Comparison of ENCODE assay signal across 22 cellular contexts in genomic region chr2:191926671-191927070, GRCh38.
"Had no signal": no experiment of that assay in that cellular context is flagged by ENCODE, and none has a peak within 500 bp of the region (broad histone marks: within the 10 kb centered on the region; RNA-seq: fewer than 3 reads in every experiment).

No MANE protein-coding gene starts in this region.

- H3K9me3 ChIP-seq: breast epithelium, esophagus squamous epithelium, gastrocnemius medialis, upper lobe of left lung had no signal

- H3K27me3 ChIP-seq: breast epithelium, esophagus squamous epithelium, gastrocnemius medialis, upper lobe of left lung had no signal

- H3K27me3 Mint-ChIP-seq: activated B cell treated with CpG ODN at 0.5 μM for 24 hours; activated naive CD8-positive, alpha-beta T cell treated with anti-CD3 and anti-CD28 coated beads for 36 hours had no signal

- H3K4me1 ChIP-seq: breast epithelium, parathyroid adenoma had no signal

- H3K27ac Mint-ChIP-seq: activated B cell treated with CpG ODN at 0.5 μM for 24 hours; activated CD4-positive, alpha-beta T cell treated with anti-CD3 and anti-CD28 coated beads for 36 hours; activated naive CD8-positive, alpha-beta T cell treated with anti-CD3 and anti-CD28 coated beads for 36 hours; activated T-helper 2 cell treated with anti-CD3 and anti-CD28 coated beads, Interferon-gamma antibody, Interleukin-2, Interleukin-4, amounts not matched to agents 10 μg/mL and 5 μg/mL and 100 μg/mL, durations not matched to agents 14 hours and 24 hours and 36 hours; effector memory CD8-positive, alpha-beta T cell had no signal

- ATAC-seq: activated CD4-positive, alpha-beta T cell treated with anti-CD3 and anti-CD28 coated beads for 36 hours; activated T-cell treated with anti-CD3 and anti-CD28 coated beads, Interleukin-2, amount 50 U/mL, for 4 hours; effector memory CD8-positive, alpha-beta T cell; gastrocnemius medialis had no signal

- H3K9me3 Mint-ChIP-seq: activated B cell treated with CpG ODN at 0.5 μM for 24 hours; activated naive CD8-positive, alpha-beta T cell treated with anti-CD3 and anti-CD28 coated beads for 36 hours; activated T-cell treated with anti-CD3 and anti-CD28 coated beads, Interleukin-2, amount 50 U/mL, for 4 hours; activated T-helper 2 cell treated with anti-CD3 and anti-CD28 coated beads, Interferon-gamma antibody, Interleukin-2, Interleukin-4, amounts not matched to agents 10 μg/mL and 5 μg/mL and 100 μg/mL, durations not matched to agents 14 hours and 24 hours and 36 hours; central memory CD8-positive, alpha-beta T cell; effector memory CD8-positive, alpha-beta T cell had no signal

- DNase-seq: activated B cell treated with CpG ODN at 0.5 μM for 24 hours; activated CD4-positive, alpha-beta T cell treated with anti-CD3 and anti-CD28 coated beads for 36 hours; activated CD4-positive, alpha-beta T cell treated with anti-CD3 and anti-CD28 coated beads, Interleukin-2, amount 50 U/mL, for 4 hours; activated CD8-positive, alpha-beta memory T cell treated with anti-CD3 and anti-CD28 coated beads, Interleukin-2, amount 50 U/mL, for 48 hours; activated naive CD4-positive, alpha-beta T cell treated with Interleukin-2 at 50 U/mL for 16 hours; activated naive CD8-positive, alpha-beta T cell treated with anti-CD3 and anti-CD28 coated beads for 36 hours; activated T-cell treated with anti-CD3 and anti-CD28 coated beads, Interleukin-2, amount 50 U/mL, for 4 hours; effector memory CD8-positive, alpha-beta T cell; esophagus squamous epithelium; gastrocnemius medialis; hippocampal formation; stimulated activated CD4-positive, alpha-beta T cell treated with anti-CD3 and anti-CD28 coated beads, Interleukin-4, amount 100 ng/mL, for 24 hours; stimulated activated naive CD4-positive, alpha-beta T cell treated with Interleukin-2 at 50 U/mL for 16 hours; T-helper 9 cell had no signal

- H3K4me3 Mint-ChIP-seq: activated B cell treated with CpG ODN at 0.5 μM for 24 hours; activated CD4-positive, alpha-beta T cell treated with anti-CD3 and anti-CD28 coated beads for 36 hours; activated naive CD8-positive, alpha-beta T cell treated with anti-CD3 and anti-CD28 coated beads for 36 hours; activated T-cell treated with anti-CD3 and anti-CD28 coated beads, Interleukin-2, amount 50 U/mL, for 4 hours; central memory CD8-positive, alpha-beta T cell; effector memory CD8-positive, alpha-beta T cell; nephron had no signal

- H3K36me3 Mint-ChIP-seq: activated naive CD8-positive, alpha-beta T cell treated with anti-CD3 and anti-CD28 coated beads for 36 hours had no signal

- H3K4me1 Mint-ChIP-seq: activated CD4-positive, alpha-beta T cell treated with anti-CD3 and anti-CD28 coated beads for 36 hours; activated naive CD8-positive, alpha-beta T cell treated with anti-CD3 and anti-CD28 coated beads for 36 hours; central memory CD8-positive, alpha-beta T cell had no signal

- FAIRE-seq: colon had no signal

- H3K4me3 ChIP-seq: breast epithelium, dorsolateral prefrontal cortex, esophagus squamous epithelium, gastrocnemius medialis, upper lobe of left lung had no signal

- H3K36me3 ChIP-seq: breast epithelium, esophagus squamous epithelium, gastrocnemius medialis, upper lobe of left lung had no signal

- H3K27ac ChIP-seq: breast epithelium, dorsolateral prefrontal cortex, gastrocnemius medialis, parathyroid adenoma had no signal
